In genomic region chr17:58595194-58595792, GRCh38 we compare ENCODE assay signal across 1 cellular context.
TF ChIP-seq lines count a peak whose summit lies in the region.

No MANE protein-coding gene starts in this region.

TF ChIP-seq in GM23338, 12 proteins besides CTCF, POLR2A, EP300 and RAD21 (continued from another document):
- no peak for TF ChIP-seq ZNF462 (CRISPR knock-in tag; IDR thresholded peaks at IDR 0.05)
- no peak for TF ChIP-seq POLR2AphosphoS5 (IDR thresholded peaks at IDR 0.05; ENCODE audit: low read depth)
- no peak for TF ChIP-seq STAT1 (IDR thresholded peaks at IDR 0.05; ENCODE audit: unreplicated experiment)
- no peak for TF ChIP-seq EZH2 (IDR thresholded peaks at IDR 0.05; ENCODE audit: low read depth, unreplicated experiment)
- no peak for TF ChIP-seq NANOG (IDR thresholded peaks at IDR 0.05; ENCODE audit: borderline replicate concordance)
